Comparison of ENCODE assay signal across 14 cellular contexts in genomic region chr2:221635949-221636348, GRCh38.
DNase-seq lines count a peak whose midpoint lies in the region; ATAC-seq, FAIRE-seq and TF ChIP-seq lines count a peak whose summit lies in the region.
"Had no signal": no experiment of that assay in that cellular context is flagged by ENCODE, and none has a peak within 500 bp of the region (broad histone marks: within the 10 kb centered on the region; RNA-seq: fewer than 3 reads in every experiment).

No MANE protein-coding gene starts in this region.

- H3K4me3 Mint-ChIP-seq in endodermal cell = no peak overlapping the region
- H3K4me3 Mint-ChIP-seq in activated CD8-positive, alpha-beta T cell treated with anti-CD3 and anti-CD28 coated beads, Interleukin-2, amount 10 ng/mL, durations not matched to agents 7 days and 5 days = no peak overlapping the region
- H3K4me3 Mint-ChIP-seq: HFFc6; T-helper 2 cell treated with Interferon-gamma antibody and Interleukin-4, amounts not matched to agents 5 μg/mL and 100 μg/mL, for 36 hours had no signal

- POLR2A ChIA-PET in activated CD8-positive, alpha-beta T cell treated with anti-CD3 and anti-CD28 coated beads, Interleukin-2, amount 10 ng/mL, durations not matched to agents 7 days and 5 days (lab: Charles Lee) = no interaction called here

- no peak for ATAC-seq in activated CD8-positive, alpha-beta T cell treated with anti-CD3 and anti-CD28 coated beads, Interleukin-2, amount 10 ng/mL, durations not matched to agents 7 days and 5 days
- ATAC-seq: heart right ventricle had no signal

- H3K27me3 ChIP-seq in endodermal cell (ENCODE audit: control insufficient read depth, insufficient read depth, low read length, poor library complexity, severe bottlenecking) = no peaks in the 10 kb centered on the region
- H3K27me3 ChIP-seq: right atrium auricular region had no signal

- CTCF ChIA-PET in activated CD8-positive, alpha-beta T cell treated with anti-CD3 and anti-CD28 coated beads, Interleukin-2, amount 10 ng/mL, durations not matched to agents 7 days and 5 days (lab: Charles Lee) = no interaction called here

- no peaks in the 10 kb centered on the region for H3K36me3 ChIP-seq in endodermal cell (ENCODE audit: control insufficient read depth, insufficient read depth, low read length)
- H3K36me3 ChIP-seq: heart right ventricle, right atrium auricular region had no signal

- no peak overlapping the region for H3K27ac Mint-ChIP-seq in endodermal cell
- H3K27ac Mint-ChIP-seq in activated CD8-positive, alpha-beta T cell treated with anti-CD3 and anti-CD28 coated beads, Interleukin-2, amount 10 ng/mL, durations not matched to agents 7 days and 5 days = no peak overlapping the region
- H3K27ac Mint-ChIP-seq: HFFc6; T-helper 2 cell treated with Interferon-gamma antibody and Interleukin-4, amounts not matched to agents 5 μg/mL and 100 μg/mL, for 36 hours had no signal

- no peak overlapping the region for H3K27ac ChIP-seq in endodermal cell (ENCODE audit: low read depth, low read length)
- H3K27ac ChIP-seq: heart right ventricle, right atrium auricular region had no signal

- H3K4me1 Mint-ChIP-seq in endodermal cell = no peaks in the 10 kb centered on the region
- no peaks in the 10 kb centered on the region for H3K4me1 Mint-ChIP-seq in activated CD8-positive, alpha-beta T cell treated with anti-CD3 and anti-CD28 coated beads, Interleukin-2, amount 10 ng/mL, durations not matched to agents 7 days and 5 days (ENCODE audit: low read depth)

- no peak overlapping the region for H3K4me3 ChIP-seq in endodermal cell (ENCODE audit: low read length)
- H3K4me3 ChIP-seq: heart right ventricle, right atrium auricular region had no signal

- no peak for FAIRE-seq in GM12892 (lab: Jason Lieb, UNC)

- DNase-seq in NCI-H2171 treated with DMSO at 0.1 percent for 48 hours (lab: John Stamatoyannopoulos, UW) (peak; percentile 16), NCI-H2171 (lab: John Stamatoyannopoulos, UW) (no peak), NCI-H2029 treated with DMSO at 0.1 percent for 48 hours (lab: John Stamatoyannopoulos, UW) (peak; percentile 69), endodermal cell (peak; percentile 54), renal cortical epithelial cell (ENCODE audit: low read depth) (peak; percentile 90), GM12892 (ENCODE audit: insufficient read length) (no peak)
- no peak for DNase-seq in effector CD4-positive, alpha-beta T cell
- no peak for DNase-seq in activated CD8-positive, alpha-beta T cell treated with anti-CD3 and anti-CD28 coated beads, Interleukin-2, amount 10 ng/mL, durations not matched to agents 7 days and 5 days
- DNase-seq: activated CD8-positive, alpha-beta memory T cell treated with anti-CD3 and anti-CD28 coated beads, Interleukin-2, amount 50 U/mL, for 4 hours; GDM1; heart right ventricle; HFFc6 had no signal

- H3K27me3 Mint-ChIP-seq in endodermal cell (ENCODE audit: insufficient read depth) = no peaks in the 10 kb centered on the region
- H3K27me3 Mint-ChIP-seq in activated CD8-positive, alpha-beta T cell treated with anti-CD3 and anti-CD28 coated beads, Interleukin-2, amount 10 ng/mL, durations not matched to agents 7 days and 5 days (ENCODE audit: low read depth) = no peaks in the 10 kb centered on the region

- no peak for TF ChIP-seq POLR2A in GM12892 (IDR thresholded peaks at IDR 0.05; ENCODE audit: low read depth, low read length)

- no peaks in the 10 kb centered on the region for H3K4me1 ChIP-seq in endodermal cell (ENCODE audit: control insufficient read depth, insufficient read depth, low read length)
- H3K4me1 ChIP-seq: heart right ventricle, right atrium auricular region had no signal

- H3K36me3 Mint-ChIP-seq in endodermal cell (ENCODE audit: low read depth) = no peaks in the 10 kb centered on the region
- H3K36me3 Mint-ChIP-seq in activated CD8-positive, alpha-beta T cell treated with anti-CD3 and anti-CD28 coated beads, Interleukin-2, amount 10 ng/mL, durations not matched to agents 7 days and 5 days (ENCODE audit: low read depth) = no peaks in the 10 kb centered on the region

- H3K9ac ChIP-seq in endodermal cell (ENCODE audit: extremely low read depth, low read length, poor library complexity, severe bottlenecking) = no peak overlapping the region

- H3K9me3 ChIP-seq in endodermal cell (ENCODE audit: control insufficient read depth, low read length) = no peaks in the 10 kb centered on the region
- H3K9me3 ChIP-seq: heart right ventricle, right atrium auricular region had no signal

- peak; percentile 67 for TF ChIP-seq CTCF in endodermal cell (conservative IDR thresholded peaks at IDR 0.05)

- H3K9me3 Mint-ChIP-seq in endodermal cell = no peaks in the 10 kb centered on the region
- no peaks in the 10 kb centered on the region for H3K9me3 Mint-ChIP-seq in activated CD8-positive, alpha-beta T cell treated with anti-CD3 and anti-CD28 coated beads, Interleukin-2, amount 10 ng/mL, durations not matched to agents 7 days and 5 days (ENCODE audit: insufficient read depth)
- H3K9me3 Mint-ChIP-seq: HFFc6; T-helper 2 cell treated with Interferon-gamma antibody and Interleukin-4, amounts not matched to agents 5 μg/mL and 100 μg/mL, for 36 hours had no signal

Comparison
In these comparisons a context has a peak if more than half of its experiments do, and no peak if none do; other contexts are left out.
1. DNase-seq: peak in NCI-H2171 treated with DMSO at 0.1 percent for 48 hours (single experiment), NCI-H2029 treated with DMSO at 0.1 percent for 48 hours (single experiment), endodermal cell (single experiment) and renal cortical epithelial cell (single experiment); none in NCI-H2171 (single experiment), effector CD4-positive, alpha-beta T cell (single experiment), activated CD8-positive, alpha-beta T cell treated with anti-CD3 and anti-CD28 coated beads, Interleukin-2, amount 10 ng/mL, durations not matched to agents 7 days and 5 days (single experiment) and GM12892 (single experiment).